In the genomic region with DNA sequence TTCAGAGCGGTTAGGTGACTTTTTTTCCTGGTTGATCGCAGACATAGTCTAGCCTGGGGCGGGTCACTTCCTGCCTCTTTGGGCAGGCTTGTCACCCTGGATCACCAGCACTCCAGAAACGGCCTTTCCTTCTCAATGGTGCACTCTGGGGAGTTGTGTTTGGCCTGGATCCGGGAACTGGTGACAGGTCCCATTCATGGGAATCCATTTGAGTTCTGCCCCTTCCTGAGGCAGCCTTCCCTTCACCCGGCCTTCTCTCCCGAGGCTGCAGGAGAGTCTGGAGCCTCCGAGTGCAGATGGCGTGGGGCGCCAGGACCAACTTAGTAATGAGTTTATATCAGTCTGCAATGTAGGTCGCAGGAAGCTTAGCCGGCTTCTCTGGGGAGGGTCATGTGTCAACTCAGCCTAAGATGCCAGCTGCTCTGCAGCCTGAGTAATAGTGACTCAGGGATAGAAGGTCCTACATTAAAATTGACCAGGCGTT, we compare ENCODE assay signal across 9 cellular contexts. TPM values are rescaled to one million over a fixed set of nuclear protein-coding genes. Genes with fewer than 3 reads are reported as not detected.
DNase-seq lines count a peak whose midpoint lies in the region; ATAC-seq, FAIRE-seq and TF ChIP-seq lines count a peak whose summit lies in the region.
"Had no signal": no experiment of that assay in that cellular context is flagged by ENCODE, and none has a peak within 500 bp of the region (broad histone marks: within the 10 kb centered on the region; RNA-seq: fewer than 3 reads in every experiment).

No MANE protein-coding gene starts in this region.

- TF ChIP-seq POLR2A in HepG2 (IDR thresholded peaks at IDR 0.05; ENCODE audit: insufficient read depth in 1 of 2, low read depth in 2 of 2, low read length in 2 of 2) (no peak), body of pancreas (IDR thresholded peaks at IDR 0.05) (no peak)

- no peak overlapping the region for H2AFZ ChIP-seq in HepG2 (ENCODE audit: low read length)

- H3K79me2 ChIP-seq in HepG2 (ENCODE audit: insufficient read depth, low read length), result no peaks in the 10 kb centered on the region

- intact Hi-C loops in HepG2 (cut with micrococcal nuclease; ENCODE audit: unreplicated experiment) (no loop called here), body of pancreas (cut with DNase I) (no loop called here)

- peaks cover 4 to 10% (median 5%) of the 10 kb centered on the region in 4 donors for H3K4me1 ChIP-seq in liver (ENCODE audit: control insufficient read depth in 4 of 4, insufficient read depth in 4 of 4, low read length in 3 of 4)
- no peaks in the 10 kb centered on the region for H3K4me1 ChIP-seq in HepG2 (ENCODE audit: insufficient read depth, low read length)
- H3K4me1 ChIP-seq in body of pancreas, result peaks cover 32% of the 10 kb centered on the region
- H3K4me1 ChIP-seq in HAP-1, result no peaks in the 10 kb centered on the region

- ATAC-seq in HepG2 (no peak), body of pancreas (no peak), HG02840 (IDR thresholded peaks at IDR 0.05; ENCODE audit: low FRiP score, unreplicated experiment) (no peak), GM18870 (IDR thresholded peaks at IDR 0.05; ENCODE audit: unreplicated experiment) (no peak)

- no peak for TF ChIP-seq RAD21 in liver (IDR thresholded peaks at IDR 0.05)
- no peak for TF ChIP-seq RAD21 in HepG2 (CRISPR knock-in tag; IDR thresholded peaks at IDR 0.05)

- TF ChIP-seq EP300 in HepG2 (IDR thresholded peaks at IDR 0.05; ENCODE audit: low read depth in 2 of 2, low read length in 2 of 2) (no peak), HepG2 (CRISPR knock-in tag; IDR thresholded peaks at IDR 0.05; ENCODE audit: borderline replicate concordance) (no peak)

- TF ChIP-seq CTCF in liver (IDR thresholded peaks at IDR 0.05; ENCODE audit: low read depth, low read length, missing input control) (no peak), HepG2 (CRISPR knock-in tag; IDR thresholded peaks at IDR 0.05) (no peak), body of pancreas (IDR thresholded peaks at IDR 0.05) (no peak)

- in situ Hi-C loops in HepG2 (cut with HindIII; ENCODE audit: extremely low pct_ligation_motif_present, low pct_unique_long_range_greater_than_20kb), result no loop called here
- in situ Hi-C loops in HAP-1 (cut with MboI; ENCODE audit: low sequenced_read_pairs), result no loop called here

- H3K36me3 ChIP-seq in liver (ENCODE audit: control insufficient read depth in 4 of 4, insufficient read depth in 3 of 4, low read depth in 1 of 4, low read length in 3 of 4) (peaks cover 0 to 2% (median 0%) of the 10 kb centered on the region in 4 donors), HepG2 (replicated peaks in 1 of 2; ENCODE audit: control insufficient read depth in 1 of 2, insufficient read depth in 2 of 2, low read length in 2 of 2) (no peaks in the 10 kb centered on the region), body of pancreas (replicated peaks in 1 of 2; ENCODE audit: insufficient read depth in 1 of 2, low read depth in 2 of 2) (no peaks in the 10 kb centered on the region), HAP-1 (replicated peaks) (peaks cover 5% of the 10 kb centered on the region)

- 68% methylated on average over 13 of the region's 13 CpGs for WGBS in liver
- WGBS in HepG2 (ENCODE audit: low lambda C conversion rate), result 40% methylated on average over 10 of the region's 13 CpGs
- 70 to 87% methylated on average over 13 of the region's 13 CpGs for WGBS in body of pancreas, 2 donors

- H3K27me3 ChIP-seq in liver (ENCODE audit: control insufficient read depth in 4 of 4, insufficient read depth in 4 of 4, low read length in 3 of 4), result no peaks in the 10 kb centered on the region
- H3K27me3 ChIP-seq in HepG2 (ENCODE audit: control insufficient read depth in 1 of 2, insufficient read depth in 2 of 2, low read length in 2 of 2), result peaks cover 0 to 23% of the 10 kb centered on the region in 2 experiments; a peak in 2 of 5 replicates
- H3K27me3 ChIP-seq in body of pancreas, result no peaks in the 10 kb centered on the region
- H3K27me3 ChIP-seq in HAP-1 (ENCODE audit: low read depth), result no peaks in the 10 kb centered on the region

- H3K27ac ChIP-seq in liver (ENCODE audit: low read depth in 1 of 2, low read length in 2 of 2), result no peak overlapping the region
- no peak overlapping the region for H3K27ac ChIP-seq in HepG2 (ENCODE audit: extremely low read length, insufficient read depth, low read length)
- H3K27ac ChIP-seq in body of pancreas, result peak overlapping the region in 1 of 4 donors; percentile 31

- POLR2A ChIA-PET in HepG2 (lab: Yijun Ruan, JAX), result no interaction called here

- H3K9ac ChIP-seq in liver (ENCODE audit: low read depth in 1 of 2, low read length in 2 of 2) (no peak overlapping the region), HepG2 (ENCODE audit: insufficient read depth, low read depth, low read length) (no peak overlapping the region)

- no peaks in the 10 kb centered on the region for H4K20me1 ChIP-seq in HepG2 (ENCODE audit: insufficient read depth, low read length)

- no peak overlapping the region for H3K4me2 ChIP-seq in HepG2 (ENCODE audit: low read depth, low read length)

- CTCF ChIA-PET in HepG2 (lab: Yijun Ruan, JAX; ENCODE audit: low intra/inter-chr PET ratio, low total read pairs), result no interaction called here

- H3K9me3 ChIP-seq in liver (ENCODE audit: control insufficient read depth in 4 of 4, low read length in 3 of 4) (no peaks in the 10 kb centered on the region), HepG2 (ENCODE audit: low read length) (no peaks in the 10 kb centered on the region), body of pancreas (no peaks in the 10 kb centered on the region), HAP-1 (no peaks in the 10 kb centered on the region)

- H3K4me3 ChIP-seq in liver (ENCODE audit: low read depth in 1 of 3, low read length in 3 of 3) (no peak overlapping the region), HepG2 (replicated peaks in 1 of 3; ENCODE audit: insufficient read depth in 1 of 3, low read depth in 2 of 3, low read length in 3 of 3) (no peak overlapping the region), body of pancreas (no peak overlapping the region), HAP-1 (no peak overlapping the region)

- no TSS peak for BruUV-seq in HepG2 (replicated peaks; lab: Mats Ljungman, UMichigan)

- DNase-seq in HepG2 (ENCODE audit: low spot score) (no peak), body of pancreas (peak; percentile 32 to 72 (median 40)), kidney tubule cell (ENCODE audit: low spot score) (peak; percentile 63), HAP-1 (ENCODE audit: low spot score in 2 of 2) (no peak), AML-193 (lab: John Stamatoyannopoulos, UW) (no peak)
- DNase-seq: stimulated activated CD4-positive, alpha-beta T cell treated with anti-CD3 and anti-CD28 coated beads, Interleukin-2, amount 100 ng/mL, for 48 hours had no signal

- FAIRE-seq in HepG2 (lab: Jason Lieb, UNC), result no peak

TF ChIP-seq in liver, 16 proteins besides CTCF, POLR2A, EP300 and RAD21:
- TF ChIP-seq HNF4A (conservative IDR thresholded peaks at IDR 0.05), result no peak
- no peak for TF ChIP-seq RXRA (IDR thresholded peaks at IDR 0.05)
- TF ChIP-seq FOXA1 (IDR thresholded peaks at IDR 0.05), result no peak
- peak; percentile 58 for TF ChIP-seq NR2F2 (IDR thresholded peaks at IDR 0.05)

TF ChIP-seq in HepG2, 621 proteins besides CTCF, POLR2A, EP300 and RAD21 (continues in another document):
- no peak for TF ChIP-seq SIN3B (IDR thresholded peaks at IDR 0.05; ENCODE audit: low read length)
- no peak for TF ChIP-seq ZNF383 (CRISPR knock-in tag; IDR thresholded peaks at IDR 0.05; ENCODE audit: borderline replicate concordance)
- no peak for TF ChIP-seq ZNF891 (CRISPR knock-in tag; IDR thresholded peaks at IDR 0.05)
- TF ChIP-seq ZNF614 (CRISPR knock-in tag; IDR thresholded peaks at IDR 0.05; ENCODE audit: borderline replicate concordance), result no peak
- no peak for TF ChIP-seq SNRNP70 (IDR thresholded peaks at IDR 0.05; ENCODE audit: low read depth, low read length)
- TF ChIP-seq SSRP1 (CRISPR knock-in tag; IDR thresholded peaks at IDR 0.05), result no peak
- TF ChIP-seq FOXA1 (IDR thresholded peaks at IDR 0.05), result no peak
- TF ChIP-seq FOXA1 (CRISPR knock-in tag; IDR thresholded peaks at IDR 0.05), result no peak
- no peak for TF ChIP-seq ZNF816 (CRISPR knock-in tag; IDR thresholded peaks at IDR 0.05; ENCODE audit: borderline replicate concordance)

RNA-seq across cellular contexts. Expression of a gene that starts 54.2 kb away (rescaled TPM):
- total RNA-seq in liver, result under 1 TPM in 1 of 2 donors, not detected in 1; 0.08 TPM
- polyA plus RNA-seq in liver, result under 1 TPM; 0.12 to 0.18 TPM
- not detected in 2 replicates for total RNA-seq in HepG2 (2016; rRNA removed; fragmentation: Illumina TruSeq; extraction: Trizol)
- total RNA-seq in HepG2 (2016; cell fraction: cytosol; rRNA removed; fragmentation: Illumina TruSeq; extraction: Trizol; ENCODE audit: low read depth), result not detected in 2 replicates
- total RNA-seq in HepG2 (2016; cell fraction: insoluble cytoplasmic fraction; rRNA removed; fragmentation: Illumina TruSeq; extraction: Trizol), result not detected in 2 replicates
- not detected in 2 replicates for total RNA-seq in HepG2 (2016; cell fraction: membrane; rRNA removed; fragmentation: Illumina TruSeq; extraction: Trizol)
- total RNA-seq in HepG2 (2016; cell fraction: nucleus; rRNA removed; fragmentation: Illumina TruSeq; extraction: Trizol), result not detected in 2 replicates
- polyA plus RNA-seq in HepG2 (2011; rRNA removed), result 0.04 TPM in 1 of 2 replicates, not detected in the other
- polyA plus RNA-seq in HepG2 (2011; cell fraction: cytosol; rRNA removed), result 0.03 TPM in 2 replicates
- polyA plus RNA-seq in HepG2 (2011; cell fraction: nucleus; rRNA removed), result not detected in 2 replicates
- polyA plus RNA-seq in HepG2 (2012), result not detected in 2 replicates
- not detected in 2 replicates for polyA plus RNA-seq in HepG2 (2016; cell fraction: cytosol; fragmentation: Illumina TruSeq; extraction: Trizol; ENCODE audit: low read depth)
- not detected in 2 replicates for polyA plus RNA-seq in HepG2 (2016; cell fraction: insoluble cytoplasmic fraction; fragmentation: Illumina TruSeq; extraction: Trizol; ENCODE audit: low read depth)
- polyA plus RNA-seq in HepG2 (2016; cell fraction: membrane; fragmentation: Illumina TruSeq; extraction: Trizol; ENCODE audit: low read depth), result not detected in 2 replicates
- polyA plus RNA-seq in HepG2 (2016; cell fraction: nucleus; fragmentation: Illumina TruSeq; extraction: Trizol; ENCODE audit: insufficient read depth, low read depth), result not detected in 2 replicates
- 0.48 TPM in 1 of 2 replicates, not detected in the other for polyA minus RNA-seq in HepG2 (2011; rRNA and poly(A)+ RNA removed; ENCODE audit: low replicate concordance)
- not detected in 2 replicates for polyA minus RNA-seq in HepG2 (2011; cell fraction: cytosol; rRNA and poly(A)+ RNA removed)
- not detected in 2 replicates for polyA minus RNA-seq in HepG2 (2011; cell fraction: nucleus; rRNA and poly(A)+ RNA removed)
- under 1 TPM in 1 of 2 donors, not detected in 1; 0.66 TPM for total RNA-seq in body of pancreas

Comparison
In these comparisons a context has a peak if more than half of its experiments do, and no peak if none do; other contexts are left out.
1. DNase-seq: peak in body of pancreas (4 of 4) and kidney tubule cell (single experiment); none in HepG2 (single experiment), HAP-1 (0 of 2) and AML-193 (0 of 2).